ENCODE assay signal across 4 cellular contexts in genomic region chr1:117258075-117258474, GRCh38. TPM values are rescaled to one million over a fixed set of nuclear protein-coding genes. Genes with fewer than 3 reads are reported as not detected.
"Had no signal": no experiment of that assay in that cellular context is flagged by ENCODE, and none has a peak within 500 bp of the region (broad histone marks: within the 10 kb centered on the region; RNA-seq: fewer than 3 reads in every experiment).

No MANE protein-coding gene starts in this region.

RNA-seq across cellular contexts. Expression of gene VTCN1, which starts 47.3 kb away (rescaled TPM):
- total RNA-seq: LHCN-M2, M059J, MCF 10A, NCI-H460 had no signal
